Comparison of ENCODE assay signal across 10 cellular contexts in the genomic region with DNA sequence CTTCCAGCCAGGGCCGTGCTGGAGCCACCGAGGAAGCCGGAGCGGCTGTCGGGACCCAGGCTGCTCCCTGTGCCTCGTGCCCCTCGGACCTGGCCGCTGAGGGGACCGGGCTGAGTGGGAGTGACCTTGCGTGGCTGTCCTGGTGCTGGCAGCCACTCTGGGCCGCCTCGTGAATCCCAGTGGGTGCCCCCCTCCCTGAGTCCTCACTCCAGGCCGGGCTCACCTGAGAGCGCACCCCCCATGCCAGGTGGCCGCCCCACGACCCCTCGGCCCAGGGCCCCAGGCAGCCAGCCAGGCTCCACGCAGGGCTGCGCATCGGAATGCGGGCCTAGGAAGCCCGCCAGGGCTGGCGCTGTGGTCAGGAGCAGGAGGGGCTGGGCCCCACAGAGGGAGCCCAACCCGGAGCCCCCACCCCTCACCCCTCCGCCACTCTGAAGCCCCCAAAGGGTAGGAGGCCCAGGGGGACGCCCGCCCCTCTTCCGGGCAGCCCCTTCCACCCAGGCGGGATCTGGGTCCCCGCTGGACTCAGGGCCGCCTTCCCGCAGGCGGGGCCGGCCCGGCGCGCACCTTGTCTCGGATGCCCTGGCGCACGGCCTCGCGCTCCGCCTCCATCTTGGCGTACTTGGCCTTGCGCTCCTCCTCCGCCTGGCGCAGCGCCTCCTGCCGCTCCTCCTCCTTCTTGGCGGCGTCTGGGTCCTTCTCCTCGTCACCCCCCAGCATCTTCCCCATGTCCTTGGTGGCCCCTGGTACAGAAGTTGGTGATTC. TPM values are rescaled to one million over a fixed set of nuclear protein-coding genes. Genes with fewer than 3 reads are reported as not detected.
DNase-seq lines count a peak whose midpoint lies in the region; ATAC-seq and FAIRE-seq lines count a peak whose summit lies in the region.
"Had no signal": no experiment of that assay in that cellular context is flagged by ENCODE, and none has a peak within 500 bp of the region (broad histone marks: within the 10 kb centered on the region; RNA-seq: fewer than 3 reads in every experiment).

No MANE protein-coding gene starts in this region.

- peak; percentile 30 to 39 for DNase-seq in activated CD4-positive, alpha-beta T cell treated with anti-CD3 and anti-CD28 coated beads for 4 hours
- DNase-seq in effector memory CD4-positive, alpha-beta T cell: peak in 2 of 3 donors; percentile 12 to 32
- DNase-seq in NCI-H446 (lab: John Stamatoyannopoulos, UW): no peak
- no peak for DNase-seq in effector CD8-positive, alpha-beta T cell (lab: John Stamatoyannopoulos, UW)
- DNase-seq in RCC 7860 (ENCODE audit: low spot score): no peak

- H3K27ac ChIP-seq in effector memory CD4-positive, alpha-beta T cell (ENCODE audit: insufficient read depth, low read length, poor library complexity, severe bottlenecking): no peak overlapping the region
- H3K27ac ChIP-seq: adrenal gland, KMS-11 had no signal

- H3K4me1 ChIP-seq in ES-I3 (ENCODE audit: insufficient read depth, low read length) (peaks cover 17% of the 10 kb centered on the region), skeletal muscle satellite cell (ENCODE audit: control insufficient read depth, insufficient read depth, low read length) (peaks cover 5% of the 10 kb centered on the region)
- peaks cover 25% of the 10 kb centered on the region for H3K4me1 ChIP-seq in effector memory CD4-positive, alpha-beta T cell (ENCODE audit: control insufficient read depth, insufficient read depth, low read length, poor library complexity, severe bottlenecking)

- H3K9me3 ChIP-seq in ES-I3 (ENCODE audit: control insufficient read depth, insufficient read depth, low read length): no peaks in the 10 kb centered on the region
- H3K9me3 ChIP-seq in effector memory CD4-positive, alpha-beta T cell (ENCODE audit: control insufficient read depth, low read length): no peaks in the 10 kb centered on the region
- H3K9me3 ChIP-seq in skeletal muscle satellite cell (replicated peaks; ENCODE audit: low read length): no peaks in the 10 kb centered on the region
- H3K9me3 ChIP-seq: adrenal gland had no signal

- peaks cover 23% of the 10 kb centered on the region for H3K27me3 ChIP-seq in effector memory CD4-positive, alpha-beta T cell (replicated peaks; ENCODE audit: control insufficient read depth, insufficient read depth, low read length, poor library complexity, severe bottlenecking)
- H3K27me3 ChIP-seq in skeletal muscle satellite cell (ENCODE audit: control insufficient read depth, insufficient read depth, low read length): peaks cover 76% of the 10 kb centered on the region
- H3K27me3 ChIP-seq: adrenal gland had no signal

- H3K36me3 ChIP-seq in ES-I3 (ENCODE audit: insufficient read depth, low read length) (no peaks in the 10 kb centered on the region), skeletal muscle satellite cell (ENCODE audit: insufficient read depth, low read length) (no peaks in the 10 kb centered on the region)
- H3K36me3 ChIP-seq in effector memory CD4-positive, alpha-beta T cell (ENCODE audit: control insufficient read depth, insufficient read depth, low read length): no peaks in the 10 kb centered on the region
- H3K36me3 ChIP-seq: adrenal gland had no signal

- ATAC-seq in HG03097 (IDR thresholded peaks at IDR 0.05; ENCODE audit: low FRiP score, unreplicated experiment): no peak

- peak overlapping the region; percentile 37 for H3K4me2 ChIP-seq in skeletal muscle satellite cell (ENCODE audit: low read length)
- H3K4me2 ChIP-seq: KMS-11 had no signal

- H3K9ac ChIP-seq in ES-I3 (ENCODE audit: low read depth, low read length) (peak overlapping the region; percentile 35; the same call in 1 of the 2 replicates), skeletal muscle satellite cell (ENCODE audit: low read depth, low read length) (no peak overlapping the region)
- H3K9ac ChIP-seq: KMS-11 had no signal

- no peak for FAIRE-seq in RCC 7860 (lab: Jason Lieb, UNC)

- H3K4me3 ChIP-seq in effector memory CD4-positive, alpha-beta T cell (ENCODE audit: insufficient read depth, low read depth, low read length, poor library complexity, severe bottlenecking): peak overlapping the region; percentile 54
- H3K4me3 ChIP-seq in skeletal muscle satellite cell (ENCODE audit: low read length): no peak overlapping the region
- H3K4me3 ChIP-seq: adrenal gland had no signal

RNA-seq across cellular contexts. Expression of a gene that starts 33.9 kb away (rescaled TPM):
- 0.22 TPM in 1 of 2 replicates, not detected in the other for total RNA-seq in skeletal muscle satellite cell (2012; rRNA removed)

Comparison
In these comparisons a context has a peak if more than half of its experiments do, and no peak if none do; other contexts are left out.
1. DNase-seq: peak in activated CD4-positive, alpha-beta T cell treated with anti-CD3 and anti-CD28 coated beads for 4 hours (2 of 2) and effector memory CD4-positive, alpha-beta T cell (2 of 3); none in NCI-H446 (0 of 2), effector CD8-positive, alpha-beta T cell (single experiment) and RCC 7860 (single experiment).